In genomic region chr6:109477184-109477583, GRCh38 we compare ENCODE assay signal across 1 cellular context.
TF ChIP-seq lines count a peak whose summit lies in the region.

No MANE protein-coding gene starts in this region.

TF ChIP-seq in SK-N-SH treated with all-trans-retinoic acid at 6 μM for 48 hours, 23 proteins besides CTCF, POLR2A, EP300 and RAD21 (continued from another document):
- TF ChIP-seq RARB (CRISPR knock-in tag; IDR thresholded peaks at IDR 0.05): no peak
- TF ChIP-seq ZFP30 (CRISPR knock-in tag; IDR thresholded peaks at IDR 0.05): no peak
- TF ChIP-seq PATZ1 (CRISPR knock-in tag; IDR thresholded peaks at IDR 0.05; ENCODE audit: borderline replicate concordance): no peak
- no peak for TF ChIP-seq ZC3H10 (CRISPR knock-in tag; IDR thresholded peaks at IDR 0.05)
- TF ChIP-seq ZNF8 (CRISPR knock-in tag; IDR thresholded peaks at IDR 0.05): no peak
- no peak for TF ChIP-seq BACH2 (CRISPR knock-in tag; IDR thresholded peaks at IDR 0.05; ENCODE audit: borderline replicate concordance)
- no peak for TF ChIP-seq TCF4 (CRISPR knock-in tag; IDR thresholded peaks at IDR 0.05; ENCODE audit: borderline replicate concordance)
- TF ChIP-seq, protein P1, sequence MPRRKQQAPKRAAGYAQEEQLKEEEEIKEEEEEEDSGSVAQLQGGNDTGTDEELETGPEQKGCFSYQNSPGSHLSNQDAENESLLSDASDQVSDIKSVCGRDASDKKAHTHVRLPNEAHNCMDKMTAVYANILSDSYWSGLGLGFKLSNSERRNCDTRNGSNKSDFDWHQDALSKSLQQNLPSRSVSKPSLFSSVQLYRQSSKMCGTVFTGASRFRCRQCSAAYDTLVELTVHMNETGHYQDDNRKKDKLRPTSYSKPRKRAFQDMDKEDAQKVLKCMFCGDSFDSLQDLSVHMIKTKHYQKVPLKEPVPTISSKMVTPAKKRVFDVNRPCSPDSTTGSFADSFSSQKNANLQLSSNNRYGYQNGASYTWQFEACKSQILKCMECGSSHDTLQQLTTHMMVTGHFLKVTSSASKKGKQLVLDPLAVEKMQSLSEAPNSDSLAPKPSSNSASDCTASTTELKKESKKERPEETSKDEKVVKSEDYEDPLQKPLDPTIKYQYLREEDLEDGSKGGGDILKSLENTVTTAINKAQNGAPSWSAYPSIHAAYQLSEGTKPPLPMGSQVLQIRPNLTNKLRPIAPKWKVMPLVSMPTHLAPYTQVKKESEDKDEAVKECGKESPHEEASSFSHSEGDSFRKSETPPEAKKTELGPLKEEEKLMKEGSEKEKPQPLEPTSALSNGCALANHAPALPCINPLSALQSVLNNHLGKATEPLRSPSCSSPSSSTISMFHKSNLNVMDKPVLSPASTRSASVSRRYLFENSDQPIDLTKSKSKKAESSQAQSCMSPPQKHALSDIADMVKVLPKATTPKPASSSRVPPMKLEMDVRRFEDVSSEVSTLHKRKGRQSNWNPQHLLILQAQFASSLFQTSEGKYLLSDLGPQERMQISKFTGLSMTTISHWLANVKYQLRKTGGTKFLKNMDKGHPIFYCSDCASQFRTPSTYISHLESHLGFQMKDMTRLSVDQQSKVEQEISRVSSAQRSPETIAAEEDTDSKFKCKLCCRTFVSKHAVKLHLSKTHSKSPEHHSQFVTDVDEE (CRISPR knock-in tag; IDR thresholded peaks at IDR 0.05): no peak
- no peak for TF ChIP-seq ISL1 (CRISPR knock-in tag; IDR thresholded peaks at IDR 0.05)
- no peak for TF ChIP-seq ZNF70 (CRISPR knock-in tag; IDR thresholded peaks at IDR 0.05)
- no peak for TF ChIP-seq GLIS3 (CRISPR knock-in tag; IDR thresholded peaks at IDR 0.05)
